36 cellular contexts compared by ENCODE assay signal in genomic region chr12:99806304-99806703, GRCh38.
"Had no signal": no experiment of that assay in that cellular context is flagged by ENCODE, and none has a peak within 500 bp of the region (broad histone marks: within the 10 kb centered on the region; RNA-seq: fewer than 3 reads in every experiment).

No MANE protein-coding gene starts in this region.

- H3K9me3 ChIP-seq: ascending aorta had no signal

- H3K4me3 ChIP-seq: ascending aorta, cardiac muscle cell had no signal

- FAIRE-seq: bronchial epithelial cell, TTC549 had no signal

- H3K36me3 ChIP-seq: cardiac muscle cell had no signal

- H3K4me1 Mint-ChIP-seq: activated B cell treated with CpG ODN at 0.5 μM for 24 hours; activated CD4-positive, alpha-beta T cell treated with anti-CD3 and anti-CD28 coated beads, Interleukin-2, amount 10 ng/mL, durations not matched to agents 24 days and 14 days; activated naive CD4-positive, alpha-beta T cell treated with anti-CD3 and anti-CD28 coated beads, Interleukin-2, amount 10 ng/mL, durations not matched to agents 7 days and 5 days; activated naive CD4-positive, alpha-beta T cell treated with anti-CD3 and anti-CD28 coated beads, Interleukin-2, amount 50 U/mL, for 24 hours; activated naive CD8-positive, alpha-beta T cell treated with anti-CD3 and anti-CD28 coated beads, Interleukin-2, amount 10 ng/mL, durations not matched to agents 7 days and 5 days; activated naive CD8-positive, alpha-beta T cell treated with anti-CD3 and anti-CD28 coated beads, Interleukin-2, amount 50 U/mL, for 24 hours; central memory CD8-positive, alpha-beta T cell had no signal

- H3K4me3 Mint-ChIP-seq: activated B cell treated with CpG ODN at 0.5 μM for 24 hours; activated CD4-positive, alpha-beta memory T cell treated with anti-CD3 and anti-CD28 coated beads for 36 hours; activated CD4-positive, alpha-beta T cell treated with anti-CD3 and anti-CD28 coated beads, Interleukin-2, amount 10 ng/mL, durations not matched to agents 24 days and 14 days; activated CD8-positive, alpha-beta T cell treated with anti-CD3 and anti-CD28 coated beads for 36 hours; activated naive CD4-positive, alpha-beta T cell treated with anti-CD3 and anti-CD28 coated beads, Interleukin-2, amount 10 ng/mL, durations not matched to agents 7 days and 5 days; activated naive CD4-positive, alpha-beta T cell treated with anti-CD3 and anti-CD28 coated beads, Interleukin-2, amount 50 U/mL, for 24 hours; activated naive CD8-positive, alpha-beta T cell; activated naive CD8-positive, alpha-beta T cell treated with anti-CD3 and anti-CD28 coated beads, Interleukin-2, amount 10 ng/mL, durations not matched to agents 7 days and 5 days; activated naive CD8-positive, alpha-beta T cell treated with anti-CD3 and anti-CD28 coated beads, Interleukin-2, amount 50 U/mL, for 24 hours; activated T-cell treated with anti-CD3 and anti-CD28 coated beads, Interleukin-2, amount 50 U/mL, for 4 hours; brain; central memory CD8-positive, alpha-beta T cell; T-helper 1 cell treated with Interleukin-12 subunit alpha and Interleukin-12 subunit beta and Interleukin-4 antibody, amounts not matched to agents 30 μg/mL and 1 μg/mL, for 36 hours; T-helper 2 cell treated with Interferon-gamma antibody and Interleukin-4, amounts not matched to agents 5 μg/mL and 100 μg/mL, for 36 hours had no signal

- DNase-seq: activated B cell treated with CpG ODN at 0.5 μM for 24 hours; activated CD4-positive, alpha-beta memory T cell treated with anti-CD3 and anti-CD28 coated beads for 36 hours; activated CD4-positive, alpha-beta T cell treated with anti-CD3 and anti-CD28 coated beads for 4 hours; activated CD4-positive, alpha-beta T cell treated with anti-CD3 and anti-CD28 coated beads, Interleukin-2, amount 10 ng/mL, durations not matched to agents 24 days and 14 days; activated CD4-positive, alpha-beta T cell treated with anti-CD3 and anti-CD28 coated beads, Interleukin-2, amount 50 U/mL, for 1 hour; activated CD4-positive, alpha-beta T cell treated with anti-CD3 and anti-CD28 coated beads, Interleukin-2, amount 50 U/mL, for 4 hours; activated CD4-positive, CD25-positive, alpha-beta regulatory T cell treated with anti-CD3 and anti-CD28 coated beads, Interleukin-2, amount 50 U/mL, for 72 hours; activated CD8-positive, alpha-beta memory T cell treated with anti-CD3 and anti-CD28 coated beads, Interleukin-2, amount 50 U/mL, for 4 hours; activated CD8-positive, alpha-beta T cell treated with anti-CD3 and anti-CD28 coated beads for 36 hours; activated effector memory CD4-positive, alpha-beta T cell treated with Interleukin-2 at 50 U/mL for 16 hours; activated gamma-delta T cell; activated naive CD4-positive, alpha-beta T cell treated with anti-CD3 and anti-CD28 coated beads, Interleukin-2, amount 10 ng/mL, durations not matched to agents 7 days and 5 days; activated naive CD4-positive, alpha-beta T cell treated with Interleukin-2 at 50 U/mL for 16 hours; activated naive CD8-positive, alpha-beta T cell treated with anti-CD3 and anti-CD28 coated beads, Interleukin-2, amount 10 ng/mL, durations not matched to agents 7 days and 5 days; activated naive CD8-positive, alpha-beta T cell treated with anti-CD3 and anti-CD28 coated beads, Interleukin-2, amount 50 U/mL, for 24 hours; activated T-cell treated with anti-CD3 and anti-CD28 coated beads for 4 hours; activated T-cell treated with anti-CD3 and anti-CD28 coated beads, Interleukin-2, amount 50 U/mL, for 1 hour; activated T-cell treated with anti-CD3 and anti-CD28 coated beads, Interleukin-2, amount 50 U/mL, for 4 hours; amygdala; anterior cingulate cortex; caudate nucleus; cerebellar nuclear complex; T-helper 2 cell; T-helper 9 cell had no signal

- H3K4me1 ChIP-seq: ascending aorta had no signal

- H3K27ac ChIP-seq: ascending aorta, cardiac muscle cell, VCaP had no signal

- H3K27me3 Mint-ChIP-seq: activated B cell treated with CpG ODN at 0.5 μM for 24 hours; activated CD4-positive, alpha-beta memory T cell treated with anti-CD3 and anti-CD28 coated beads for 36 hours; activated CD4-positive, alpha-beta T cell treated with anti-CD3 and anti-CD28 coated beads, Interleukin-2, amount 10 ng/mL, durations not matched to agents 24 days and 14 days; activated CD8-positive, alpha-beta T cell treated with anti-CD3 and anti-CD28 coated beads for 36 hours; activated naive CD4-positive, alpha-beta T cell treated with anti-CD3 and anti-CD28 coated beads, Interleukin-2, amount 10 ng/mL, durations not matched to agents 7 days and 5 days; activated naive CD4-positive, alpha-beta T cell treated with anti-CD3 and anti-CD28 coated beads, Interleukin-2, amount 50 U/mL, for 24 hours; activated naive CD8-positive, alpha-beta T cell; activated naive CD8-positive, alpha-beta T cell treated with anti-CD3 and anti-CD28 coated beads, Interleukin-2, amount 10 ng/mL, durations not matched to agents 7 days and 5 days; activated naive CD8-positive, alpha-beta T cell treated with anti-CD3 and anti-CD28 coated beads, Interleukin-2, amount 50 U/mL, for 24 hours; brain; central memory CD8-positive, alpha-beta T cell had no signal

- H3K27ac Mint-ChIP-seq: activated B cell treated with CpG ODN at 0.5 μM for 24 hours; activated CD4-positive, alpha-beta memory T cell treated with anti-CD3 and anti-CD28 coated beads for 36 hours; activated CD4-positive, alpha-beta T cell treated with anti-CD3 and anti-CD28 coated beads, Interleukin-2, amount 10 ng/mL, durations not matched to agents 24 days and 14 days; activated CD8-positive, alpha-beta T cell treated with anti-CD3 and anti-CD28 coated beads for 36 hours; activated naive CD4-positive, alpha-beta T cell treated with anti-CD3 and anti-CD28 coated beads, Interleukin-2, amount 10 ng/mL, durations not matched to agents 7 days and 5 days; activated naive CD4-positive, alpha-beta T cell treated with anti-CD3 and anti-CD28 coated beads, Interleukin-2, amount 50 U/mL, for 24 hours; activated naive CD8-positive, alpha-beta T cell; activated naive CD8-positive, alpha-beta T cell treated with anti-CD3 and anti-CD28 coated beads, Interleukin-2, amount 10 ng/mL, durations not matched to agents 7 days and 5 days; activated naive CD8-positive, alpha-beta T cell treated with anti-CD3 and anti-CD28 coated beads, Interleukin-2, amount 50 U/mL, for 24 hours; activated T-helper 2 cell treated with anti-CD3 and anti-CD28 coated beads, Interferon-gamma antibody, Interleukin-2, Interleukin-4, amounts not matched to agents 10 μg/mL and 5 μg/mL and 100 μg/mL, durations not matched to agents 14 hours and 24 hours and 36 hours; brain; T-helper 1 cell treated with Interleukin-12 subunit alpha and Interleukin-12 subunit beta and Interleukin-4 antibody, amounts not matched to agents 30 μg/mL and 1 μg/mL, for 36 hours; T-helper 2 cell treated with Interferon-gamma antibody and Interleukin-4, amounts not matched to agents 5 μg/mL and 100 μg/mL, for 36 hours had no signal

- H3K9me3 Mint-ChIP-seq: activated B cell treated with CpG ODN at 0.5 μM for 24 hours; activated CD4-positive, alpha-beta memory T cell treated with anti-CD3 and anti-CD28 coated beads for 36 hours; activated CD4-positive, alpha-beta T cell treated with anti-CD3 and anti-CD28 coated beads, Interleukin-2, amount 10 ng/mL, durations not matched to agents 24 days and 14 days; activated CD8-positive, alpha-beta T cell treated with anti-CD3 and anti-CD28 coated beads for 36 hours; activated naive CD8-positive, alpha-beta T cell treated with anti-CD3 and anti-CD28 coated beads, Interleukin-2, amount 10 ng/mL, durations not matched to agents 7 days and 5 days; activated T-cell treated with anti-CD3 and anti-CD28 coated beads, Interleukin-2, amount 50 U/mL, for 4 hours; activated T-helper 2 cell treated with anti-CD3 and anti-CD28 coated beads, Interferon-gamma antibody, Interleukin-2, Interleukin-4, amounts not matched to agents 10 μg/mL and 5 μg/mL and 100 μg/mL, durations not matched to agents 14 hours and 24 hours and 36 hours; brain; T-helper 1 cell treated with Interleukin-12 subunit alpha and Interleukin-12 subunit beta and Interleukin-4 antibody, amounts not matched to agents 30 μg/mL and 1 μg/mL, for 36 hours; T-helper 2 cell treated with Interferon-gamma antibody and Interleukin-4, amounts not matched to agents 5 μg/mL and 100 μg/mL, for 36 hours had no signal

- H3K36me3 Mint-ChIP-seq: activated CD4-positive, alpha-beta memory T cell treated with anti-CD3 and anti-CD28 coated beads for 36 hours; activated naive CD4-positive, alpha-beta T cell treated with anti-CD3 and anti-CD28 coated beads, Interleukin-2, amount 10 ng/mL, durations not matched to agents 7 days and 5 days; activated naive CD4-positive, alpha-beta T cell treated with anti-CD3 and anti-CD28 coated beads, Interleukin-2, amount 50 U/mL, for 24 hours; activated naive CD8-positive, alpha-beta T cell; activated naive CD8-positive, alpha-beta T cell treated with anti-CD3 and anti-CD28 coated beads, Interleukin-2, amount 10 ng/mL, durations not matched to agents 7 days and 5 days had no signal

- ATAC-seq: activated CD8-positive, alpha-beta T cell treated with anti-CD3 and anti-CD28 coated beads for 36 hours; activated naive CD8-positive, alpha-beta T cell treated with anti-CD3 and anti-CD28 coated beads, Interleukin-2, amount 50 U/mL, for 24 hours; activated T-cell treated with anti-CD3 and anti-CD28 coated beads, Interleukin-2, amount 50 U/mL, for 4 hours had no signal
